26 cellular contexts compared by ENCODE assay signal in the genomic region with DNA sequence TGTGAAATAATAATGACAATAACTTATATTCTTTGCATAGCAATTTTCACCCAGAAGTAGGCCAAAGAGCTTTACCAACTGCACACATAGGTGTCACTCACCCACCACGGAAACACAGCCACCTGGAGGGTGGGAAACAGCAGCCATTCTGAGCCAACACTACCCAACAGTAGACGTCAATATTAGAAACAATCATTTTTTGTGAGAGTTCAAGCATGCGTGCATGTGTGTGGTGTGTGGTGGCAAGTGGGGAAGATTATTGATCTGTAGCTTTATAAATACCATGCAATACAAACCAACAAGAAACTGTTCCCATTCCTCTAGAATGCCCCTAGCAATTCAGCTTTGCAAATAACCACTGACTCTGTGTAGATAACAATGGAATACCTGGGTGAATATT. TPM values are rescaled to one million over a fixed set of nuclear protein-coding genes. Genes with fewer than 3 reads are reported as not detected.
DNase-seq lines count a peak whose midpoint lies in the region; ATAC-seq, FAIRE-seq and TF ChIP-seq lines count a peak whose summit lies in the region.
"Had no signal": no experiment of that assay in that cellular context is flagged by ENCODE, and none has a peak within 500 bp of the region (broad histone marks: within the 10 kb centered on the region; RNA-seq: fewer than 3 reads in every experiment).

No MANE protein-coding gene starts in this region.

- ATAC-seq in Right ventricle myocardium inferior (no peak), left lobe of liver (peak; percentile 13)
- ATAC-seq: HCT116, K562 had no signal

- H3K9me3 ChIP-seq in left ventricle myocardium inferior (replicated peaks): no peaks in the 10 kb centered on the region
- H3K9me3 ChIP-seq: BE2C, Peyer's patch, SK-N-SH had no signal

- H3K27ac ChIP-seq in left ventricle myocardium inferior (replicated peaks): peak overlapping the region; percentile 18
- peak overlapping the region; percentile 82 for H3K27ac ChIP-seq in cingulate gyrus (ENCODE audit: low read depth, low read length)
- H3K27ac ChIP-seq in substantia nigra (ENCODE audit: low read depth, low read length, poor library complexity, severe bottlenecking): peak overlapping the region; percentile 76
- H3K27ac ChIP-seq: Peyer's patch had no signal

- H3K4me3 ChIP-seq in left ventricle myocardium inferior: no peak overlapping the region
- H3K4me3 ChIP-seq: K562, Peyer's patch had no signal

- FAIRE-seq in HTR-8/SVneo (lab: Jason Lieb, UNC): no peak
- FAIRE-seq: GM12892, K562 had no signal

- H3K4me1 ChIP-seq in left ventricle myocardium inferior: peaks cover 49% of the 10 kb centered on the region
- H3K4me1 ChIP-seq: Peyer's patch had no signal

- no peaks in the 10 kb centered on the region for H3K27me3 ChIP-seq in left ventricle myocardium inferior (ENCODE audit: low read depth)
- H3K27me3 ChIP-seq: BE2C, Peyer's patch had no signal

- intact Hi-C loops in left ventricle myocardium inferior (cut with micrococcal nuclease): no loop called here
- intact Hi-C loops in Right ventricle myocardium inferior (cut with DNase I): no loop called here

- peaks cover 5% of the 10 kb centered on the region for H3K36me3 ChIP-seq in left ventricle myocardium inferior
- H3K36me3 ChIP-seq: Peyer's patch had no signal

- no peak for TF ChIP-seq CTCF in left ventricle myocardium inferior (IDR thresholded peaks at IDR 0.05; ENCODE audit: borderline replicate concordance)

- DNase-seq in left ventricle myocardium inferior (no peak), Right ventricle myocardium inferior (ENCODE audit: missing footprints) (no peak), left lobe of liver (ENCODE audit: low spot score) (no peak), substantia nigra (lab: John Stamatoyannopoulos, UW) (no peak), HTR-8/SVneo (ENCODE audit: insufficient read length, low spot score) (no peak), NCI-H187 (lab: John Stamatoyannopoulos, UW) (no peak), activated gamma-delta T cell treated with Interleukin-2 at 50 U/mL for 16 hours (no peak)
- DNase-seq: 8988T; ACHN; BE2C; CD8-positive, alpha-beta memory T cell; DND-41; Kasumi-1; NCI-H1105; NCI-H1436 treated with DMSO at 0.1 percent for 48 hours; NCI-H2029 treated with DMSO at 0.1 percent for 48 hours; NCI-H2171; NCI-H226; NCI-H510A; NCI-H69; Peyer's patch; SK-N-SH had no signal

RNA-seq across cellular contexts. Expression of gene PROX1, which starts 19.1 kb away (rescaled TPM):
- 80.6 TPM for total RNA-seq in left ventricle myocardium inferior
- 82.9 TPM for total RNA-seq in Right ventricle myocardium inferior
- 173 TPM for total RNA-seq in left lobe of liver
- total RNA-seq: CD8-positive, alpha-beta memory T cell had no signal

Comparison
In these comparisons a context has a peak if more than half of its experiments do, and no peak if none do; other contexts are left out.
1. H3K27ac ChIP-seq: peak in every context shown above with its lines; median percentile 82 in cingulate gyrus; 76 in substantia nigra; 18 in left ventricle myocardium inferior.